ENCODE assay signal across 22 cellular contexts in genomic region chrX:129230850-129231512, GRCh38.
"Had no signal": no experiment of that assay in that cellular context is flagged by ENCODE, and none has a peak within 500 bp of the region (broad histone marks: within the 10 kb centered on the region; RNA-seq: fewer than 3 reads in every experiment).

No MANE protein-coding gene starts in this region.

- H3K9me3 ChIP-seq: esophagus muscularis mucosa, gastrocnemius medialis, stomach, suprapubic skin, tibial nerve had no signal

- H3K4me1 ChIP-seq: esophagus muscularis mucosa, gastrocnemius medialis, neural progenitor cell, stomach, suprapubic skin, tibial nerve had no signal

- H3K36me3 ChIP-seq: esophagus muscularis mucosa, gastrocnemius medialis, neural progenitor cell, stomach, suprapubic skin, tibial nerve, WERI-Rb-1 had no signal

- FAIRE-seq: keratinocyte, TTC549 had no signal

- DNase-seq: activated CD4-positive, alpha-beta T cell treated with anti-CD3 and anti-CD28 coated beads, Interleukin-2, amount 10 ng/mL, durations not matched to agents 7 days and 5 days; activated CD4-positive, CD25-positive, alpha-beta regulatory T cell treated with anti-CD3 and anti-CD28 coated beads, Interleukin-2, amount 50 U/mL, for 72 hours; activated CD8-positive, alpha-beta memory T cell treated with anti-CD3 and anti-CD28 coated beads, Interleukin-2, amount 10 ng/mL, durations not matched to agents 7 days and 5 days; activated CD8-positive, alpha-beta T cell treated with anti-CD3 and anti-CD28 coated beads for 36 hours; activated gamma-delta T cell treated with Interleukin-2 at 50 U/mL for 16 hours; aorta; cerebellar nuclear complex; gastrocnemius medialis; head of caudate nucleus; mammary epithelial cell; naive thymus-derived CD8-positive, alpha-beta T cell; stimulated activated CD4-positive, alpha-beta T cell treated with anti-CD3 and anti-CD28 coated beads, Interleukin-4, amount 100 ng/mL, for 24 hours; stomach; T-helper 1 cell; WERI-Rb-1 had no signal

- H2AFZ ChIP-seq: neural progenitor cell had no signal

- H3K27me3 ChIP-seq: esophagus muscularis mucosa, gastrocnemius medialis, neural progenitor cell, stomach, suprapubic skin, tibial nerve had no signal

- H3K27ac ChIP-seq: coronary artery, esophagus muscularis mucosa, gastrocnemius medialis, neural progenitor cell, stomach, suprapubic skin, tibial nerve, WERI-Rb-1 had no signal

- H3K9ac ChIP-seq: neural progenitor cell had no signal

- H3K4me3 ChIP-seq: coronary artery, esophagus muscularis mucosa, gastrocnemius medialis, neural progenitor cell, stomach, suprapubic skin, tibial nerve had no signal

- ATAC-seq: activated CD8-positive, alpha-beta memory T cell treated with anti-CD3 and anti-CD28 coated beads, Interleukin-2, amount 10 ng/mL, durations not matched to agents 7 days and 5 days; activated CD8-positive, alpha-beta T cell treated with anti-CD3 and anti-CD28 coated beads for 36 hours; gastrocnemius medialis; naive thymus-derived CD8-positive, alpha-beta T cell had no signal

- H3K4me2 ChIP-seq: neural progenitor cell had no signal
